ENCODE assay signal across 26 cellular contexts in the genomic region with DNA sequence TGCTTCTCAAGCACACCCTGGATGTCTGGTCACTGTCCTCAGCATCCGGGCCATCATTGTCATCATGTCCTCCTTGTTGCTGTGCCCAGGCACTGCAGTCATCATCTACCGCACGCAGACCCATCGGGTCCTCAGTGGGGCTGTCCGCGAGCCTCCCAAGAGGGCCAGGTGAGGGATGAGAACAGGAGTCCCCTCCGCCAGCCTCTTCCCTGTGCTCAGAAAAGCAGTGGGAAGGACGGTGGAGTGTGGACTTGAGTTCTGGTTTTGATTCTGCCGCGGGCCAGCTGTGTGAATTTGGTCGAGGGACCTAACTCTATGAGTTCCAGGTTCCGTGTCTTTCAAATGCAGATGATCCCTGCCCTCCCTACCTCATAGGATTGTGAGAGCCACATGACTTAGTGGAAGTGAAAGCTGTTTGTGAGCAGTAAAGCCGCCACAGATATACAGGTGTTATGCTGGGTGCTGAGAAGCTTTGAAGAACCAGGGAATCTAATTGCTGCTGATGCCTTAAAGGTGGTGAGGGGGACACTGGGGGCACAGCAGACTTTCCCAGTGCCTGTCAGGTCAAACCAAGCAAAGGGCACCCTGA.
DNase-seq lines count a peak whose midpoint lies in the region; ATAC-seq and TF ChIP-seq lines count a peak whose summit lies in the region.
"Had no signal": no experiment of that assay in that cellular context is flagged by ENCODE, and none has a peak within 500 bp of the region (broad histone marks: within the 10 kb centered on the region; RNA-seq: fewer than 3 reads in every experiment).

No MANE protein-coding gene starts in this region.

- H3K27me3 ChIP-seq in Panc1 (ENCODE audit: control insufficient read depth, insufficient read depth, low read length) (no peaks in the 10 kb centered on the region), neural progenitor cell (no peaks in the 10 kb centered on the region)
- H3K27me3 ChIP-seq: adrenal gland, hepatocyte had no signal

- no peak overlapping the region for H3K4me2 ChIP-seq in neural progenitor cell
- H3K4me2 ChIP-seq: hepatocyte had no signal

- CTCF ChIA-PET in activated CD4-positive, alpha-beta T cell treated with anti-CD3 and anti-CD28 coated beads for 36 hours (lab: Charles Lee), result no interaction called here
- CTCF ChIA-PET in Panc1 (lab: Charles Lee), result no interaction called here

- H3K9me3 Mint-ChIP-seq in activated CD4-positive, alpha-beta T cell treated with anti-CD3 and anti-CD28 coated beads for 36 hours (ENCODE audit: low read depth), result no peaks in the 10 kb centered on the region
- no peaks in the 10 kb centered on the region for H3K9me3 Mint-ChIP-seq in neural progenitor cell
- H3K9me3 Mint-ChIP-seq: dendritic cell treated with granulocyte-macrophage colony-stimulating factor and Interleukin-4, amounts not matched to agents 40 ng/mL and 50 ng/mL, for 4 days had no signal

- TF ChIP-seq CTCF in Panc1 (IDR thresholded peaks at IDR 0.05) (no peak), neural progenitor cell (IDR thresholded peaks at IDR 0.05) (no peak)

- H3K36me3 ChIP-seq in Panc1 (ENCODE audit: control insufficient read depth, insufficient read depth, low read length), result no peaks in the 10 kb centered on the region
- H3K36me3 ChIP-seq in neural progenitor cell, result no peaks in the 10 kb centered on the region
- H3K36me3 ChIP-seq: adrenal gland had no signal

- no peak overlapping the region for H3K9ac ChIP-seq in neural progenitor cell

- no peaks in the 10 kb centered on the region for H3K36me3 Mint-ChIP-seq in activated CD4-positive, alpha-beta T cell treated with anti-CD3 and anti-CD28 coated beads for 36 hours (ENCODE audit: low read depth)
- no peaks in the 10 kb centered on the region for H3K36me3 Mint-ChIP-seq in neural progenitor cell

- H3F3A ChIP-seq in neural progenitor cell (ENCODE audit: low read depth), result no peaks in the 10 kb centered on the region

- H3K4me3 ChIP-seq in Panc1 (ENCODE audit: low read depth in 2 of 2, low read length in 2 of 2) (no peak overlapping the region), neural progenitor cell (no peak overlapping the region)
- H3K4me3 ChIP-seq: adrenal gland, hepatocyte had no signal

- ATAC-seq in activated CD4-positive, alpha-beta T cell treated with anti-CD3 and anti-CD28 coated beads for 36 hours, result peak; percentile 47
- peak; percentile 68 for ATAC-seq in GM21737 (IDR thresholded peaks at IDR 0.05; ENCODE audit: unreplicated experiment)
- ATAC-seq in Panc1, result no peak
- ATAC-seq: activated CD8-positive, alpha-beta memory T cell treated with anti-CD3 and anti-CD28 coated beads, Interleukin-2, amount 10 ng/mL, durations not matched to agents 7 days and 5 days; natural killer cell treated with Interleukin-12 subunit alpha and Interleukin-12 subunit beta and Interleukin-15 and Interleukin-18, amount 100 ng/mL, for 72 hours had no signal

- H3K9me3 ChIP-seq in Panc1 (ENCODE audit: control insufficient read depth, insufficient read depth, low read depth, low read length) (no peaks in the 10 kb centered on the region), neural progenitor cell (ENCODE audit: low read depth) (no peaks in the 10 kb centered on the region)
- H3K9me3 ChIP-seq: adrenal gland had no signal

- no peaks in the 10 kb centered on the region for H4K20me1 ChIP-seq in neural progenitor cell (ENCODE audit: low read depth)

- peak overlapping the region; percentile 24; the same call in 1 of the 2 replicates for H3K27ac ChIP-seq in Panc1 (ENCODE audit: low read length)
- no peak overlapping the region for H3K27ac ChIP-seq in neural progenitor cell
- H3K27ac ChIP-seq: adrenal gland, hepatocyte had no signal

- in situ Hi-C loops in Panc1 (cut with HindIII; ENCODE audit: low pct_unique_long_range_greater_than_20kb, low sequenced_read_pairs), result no loop called here

- peak overlapping the region; percentile 63 for H2AFZ ChIP-seq in neural progenitor cell (replicated peaks)
- H2AFZ ChIP-seq: hepatocyte had no signal

- H3K4me1 Mint-ChIP-seq in activated CD4-positive, alpha-beta T cell treated with anti-CD3 and anti-CD28 coated beads for 36 hours, result peaks cover 28% of the 10 kb centered on the region
- H3K4me1 Mint-ChIP-seq in neural progenitor cell, result peaks cover 3% of the 10 kb centered on the region

- H3K27ac Mint-ChIP-seq in activated CD4-positive, alpha-beta T cell treated with anti-CD3 and anti-CD28 coated beads for 36 hours, result no peak overlapping the region
- H3K27ac Mint-ChIP-seq in neural progenitor cell, result no peak overlapping the region
- H3K27ac Mint-ChIP-seq: activated CD8-positive, alpha-beta memory T cell treated with anti-CD3 and anti-CD28 coated beads, Interleukin-2, amount 10 ng/mL, durations not matched to agents 7 days and 5 days; B cell; dendritic cell treated with granulocyte-macrophage colony-stimulating factor and Interleukin-4, amounts not matched to agents 40 ng/mL and 50 ng/mL, for 4 days; stimulated activated naive CD8-positive, alpha-beta T cell treated with anti-CD3 and anti-CD28 coated beads, Interleukin-15, Interleukin-2, amounts not matched to agents 100 ng/mL and 50 ng/mL, for 24 hours had no signal

- H3K27me3 Mint-ChIP-seq in activated CD4-positive, alpha-beta T cell treated with anti-CD3 and anti-CD28 coated beads for 36 hours, result peaks cover 2% of the 10 kb centered on the region
- no peaks in the 10 kb centered on the region for H3K27me3 Mint-ChIP-seq in neural progenitor cell (ENCODE audit: insufficient read depth, low read depth)
- H3K27me3 Mint-ChIP-seq: activated CD8-positive, alpha-beta memory T cell treated with anti-CD3 and anti-CD28 coated beads, Interleukin-2, amount 10 ng/mL, durations not matched to agents 7 days and 5 days; dendritic cell treated with granulocyte-macrophage colony-stimulating factor and Interleukin-4, amounts not matched to agents 40 ng/mL and 50 ng/mL, for 4 days; natural killer cell treated with Interleukin-12 subunit alpha and Interleukin-12 subunit beta and Interleukin-15 and Interleukin-18, amount 100 ng/mL, for 72 hours; stimulated activated naive CD8-positive, alpha-beta T cell treated with anti-CD3 and anti-CD28 coated beads, Interleukin-15, Interleukin-2, amounts not matched to agents 100 ng/mL and 50 ng/mL, for 24 hours had no signal

- intact Hi-C loops in activated CD4-positive, alpha-beta T cell treated with anti-CD3 and anti-CD28 coated beads for 36 hours (cut with DNase I, micrococcal nuclease), result no loop called here
- intact Hi-C loops in Panc1 (cut with micrococcal nuclease; ENCODE audit: unreplicated experiment), result no loop called here

- POLR2A ChIA-PET in activated CD4-positive, alpha-beta T cell treated with anti-CD3 and anti-CD28 coated beads for 36 hours (lab: Charles Lee), result no interaction called here
- POLR2A ChIA-PET in Panc1 (lab: Charles Lee), result no interaction called here

- BruUV-seq in Panc1 (replicated peaks; lab: Mats Ljungman, UMichigan), result no TSS peak

- no peaks in the 10 kb centered on the region for H3K4me1 ChIP-seq in Panc1 (ENCODE audit: control insufficient read depth, insufficient read depth, low read length)
- no peaks in the 10 kb centered on the region for H3K4me1 ChIP-seq in neural progenitor cell
- H3K4me1 ChIP-seq: adrenal gland had no signal

- H3K4me3 Mint-ChIP-seq in activated CD4-positive, alpha-beta T cell treated with anti-CD3 and anti-CD28 coated beads for 36 hours, result no peak overlapping the region
- H3K4me3 Mint-ChIP-seq in neural progenitor cell, result no peak overlapping the region
- H3K4me3 Mint-ChIP-seq: activated CD8-positive, alpha-beta memory T cell treated with anti-CD3 and anti-CD28 coated beads, Interleukin-2, amount 10 ng/mL, durations not matched to agents 7 days and 5 days; B cell; dendritic cell treated with granulocyte-macrophage colony-stimulating factor and Interleukin-4, amounts not matched to agents 40 ng/mL and 50 ng/mL, for 4 days; natural killer cell treated with Interleukin-12 subunit alpha and Interleukin-12 subunit beta and Interleukin-15 and Interleukin-18, amount 100 ng/mL, for 72 hours; stimulated activated naive CD8-positive, alpha-beta T cell treated with anti-CD3 and anti-CD28 coated beads, Interleukin-15, Interleukin-2, amounts not matched to agents 100 ng/mL and 50 ng/mL, for 24 hours had no signal

- DNase-seq in activated CD4-positive, alpha-beta T cell treated with anti-CD3 and anti-CD28 coated beads for 36 hours, result no peak
- no peak for DNase-seq in activated CD4-positive, alpha-beta T cell treated with anti-CD3 and anti-CD28 coated beads for 48 hours
- no peak for DNase-seq in Panc1 (ENCODE audit: low read depth, low spot score)
- no peak for DNase-seq in neural progenitor cell (ENCODE audit: low spot score)
- no peak for DNase-seq in epidermal melanocyte (ENCODE audit: insufficient read length, low spot score)
- no peak for DNase-seq in RKO (ENCODE audit: low spot score)
- no peak for DNase-seq in GM19238 (ENCODE audit: insufficient read length, low spot score)
- DNase-seq: 8988T; activated CD8-positive, alpha-beta memory T cell treated with anti-CD3 and anti-CD28 coated beads, Interleukin-2, amount 10 ng/mL, durations not matched to agents 7 days and 5 days; adrenal gland; foreskin fibroblast; GDM1; KG1; kidney glomerular epithelial cell; mesenchymal stem cell; MV-4-11; NCI-H187; stimulated activated CD4-positive, alpha-beta T cell treated with anti-CD3 and anti-CD28 coated beads, Interleukin-2, amount 100 ng/mL, for 24 hours; T1000; trophoblast cell had no signal

- H3K79me2 ChIP-seq in neural progenitor cell (ENCODE audit: low read depth), result no peaks in the 10 kb centered on the region
- H3K79me2 ChIP-seq: hepatocyte had no signal
